ENCODE assay signal across 1 cellular context in the genomic region with DNA sequence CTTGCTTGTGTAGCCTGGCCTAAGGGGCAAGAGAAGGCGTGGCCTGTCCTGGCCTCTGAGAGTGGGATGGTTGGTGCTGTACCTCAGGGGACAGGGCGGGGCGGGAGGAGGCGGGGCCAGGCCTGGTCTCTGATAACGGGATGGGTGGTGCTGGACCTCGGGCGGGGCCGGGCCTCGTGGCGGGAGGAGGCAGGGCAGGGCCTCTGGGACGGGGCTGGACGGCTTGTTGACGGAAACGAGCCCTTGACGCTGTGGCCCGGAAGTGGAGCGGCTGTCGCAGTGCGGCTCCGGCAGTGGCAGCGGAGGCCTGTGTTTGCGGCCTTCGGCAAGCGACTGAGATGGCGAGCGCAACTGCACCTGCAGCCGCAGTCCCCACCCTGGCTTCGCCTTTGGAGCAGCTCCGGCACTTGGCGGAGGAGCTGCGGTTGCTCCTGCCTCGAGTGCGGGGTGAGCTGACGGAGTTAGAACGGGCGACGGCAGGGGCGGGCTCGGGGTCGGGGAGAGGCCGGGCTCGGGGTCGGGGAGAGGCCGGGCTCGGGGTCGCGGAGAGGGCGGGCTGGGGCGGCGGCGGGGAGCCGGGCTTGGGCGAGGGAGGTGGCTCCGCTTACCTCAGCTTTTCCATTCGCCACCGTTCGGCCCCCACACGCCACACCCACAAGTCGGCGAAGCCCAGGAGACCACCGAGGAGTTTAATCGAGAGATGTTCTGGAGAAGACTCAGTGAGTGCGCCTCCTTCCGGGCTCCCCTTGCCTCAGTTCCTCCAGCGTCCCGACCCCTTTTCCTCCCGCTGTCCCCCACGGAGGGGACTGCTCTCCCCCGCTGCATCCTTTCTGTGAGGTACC.
A peak's percentile ranks its signal among the peaks of the same experiment; 100 is the strongest.
TF ChIP-seq lines count a peak whose summit lies in the region.

A gene with protein sequence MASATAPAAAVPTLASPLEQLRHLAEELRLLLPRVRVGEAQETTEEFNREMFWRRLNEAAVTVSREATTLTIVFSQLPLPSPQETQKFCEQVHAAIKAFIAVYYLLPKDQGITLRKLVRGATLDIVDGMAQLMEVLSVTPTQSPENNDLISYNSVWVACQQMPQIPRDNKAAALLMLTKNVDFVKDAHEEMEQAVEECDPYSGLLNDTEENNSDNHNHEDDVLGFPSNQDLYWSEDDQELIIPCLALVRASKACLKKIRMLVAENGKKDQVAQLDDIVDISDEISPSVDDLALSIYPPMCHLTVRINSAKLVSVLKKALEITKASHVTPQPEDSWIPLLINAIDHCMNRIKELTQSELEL (plus strand): TSS at position 243 of the 842 bp plus-strand sequence. CDS start 96 bp downstream, at position 339.

TF ChIP-seq in K562, 482 proteins besides CTCF, POLR2A, EP300 and RAD21 (continued from another document):
- TF ChIP-seq HMGN3 (IDR thresholded peaks at IDR 0.05; ENCODE audit: borderline replicate concordance, extremely low read depth, insufficient read length, low read depth, low read length), result peak; percentile 96
- no peak for TF ChIP-seq ZNF316 (IDR thresholded peaks at IDR 0.05)
- no peak for TF ChIP-seq WHSC1 (IDR thresholded peaks at IDR 0.05; ENCODE audit: low read length)
- TF ChIP-seq, protein P1, sequence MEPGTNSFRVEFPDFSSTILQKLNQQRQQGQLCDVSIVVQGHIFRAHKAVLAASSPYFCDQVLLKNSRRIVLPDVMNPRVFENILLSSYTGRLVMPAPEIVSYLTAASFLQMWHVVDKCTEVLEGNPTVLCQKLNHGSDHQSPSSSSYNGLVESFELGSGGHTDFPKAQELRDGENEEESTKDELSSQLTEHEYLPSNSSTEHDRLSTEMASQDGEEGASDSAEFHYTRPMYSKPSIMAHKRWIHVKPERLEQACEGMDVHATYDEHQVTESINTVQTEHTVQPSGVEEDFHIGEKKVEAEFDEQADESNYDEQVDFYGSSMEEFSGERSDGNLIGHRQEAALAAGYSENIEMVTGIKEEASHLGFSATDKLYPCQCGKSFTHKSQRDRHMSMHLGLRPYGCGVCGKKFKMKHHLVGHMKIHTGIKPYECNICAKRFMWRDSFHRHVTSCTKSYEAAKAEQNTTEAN (CRISPR knock-in tag; IDR thresholded peaks at IDR 0.05), result no peak
- no peak for TF ChIP-seq ZNF24 (IDR thresholded peaks at IDR 0.05)
- TF ChIP-seq ATF7 (IDR thresholded peaks at IDR 0.05), result peak; percentile 34
- TF ChIP-seq, protein P2, sequence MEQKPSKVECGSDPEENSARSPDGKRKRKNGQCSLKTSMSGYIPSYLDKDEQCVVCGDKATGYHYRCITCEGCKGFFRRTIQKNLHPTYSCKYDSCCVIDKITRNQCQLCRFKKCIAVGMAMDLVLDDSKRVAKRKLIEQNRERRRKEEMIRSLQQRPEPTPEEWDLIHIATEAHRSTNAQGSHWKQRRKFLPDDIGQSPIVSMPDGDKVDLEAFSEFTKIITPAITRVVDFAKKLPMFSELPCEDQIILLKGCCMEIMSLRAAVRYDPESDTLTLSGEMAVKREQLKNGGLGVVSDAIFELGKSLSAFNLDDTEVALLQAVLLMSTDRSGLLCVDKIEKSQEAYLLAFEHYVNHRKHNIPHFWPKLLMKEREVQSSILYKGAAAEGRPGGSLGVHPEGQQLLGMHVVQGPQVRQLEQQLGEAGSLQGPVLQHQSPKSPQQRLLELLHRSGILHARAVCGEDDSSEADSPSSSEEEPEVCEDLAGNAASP (IDR thresholded peaks at IDR 0.05), result no peak
- TF ChIP-seq, protein P3, sequence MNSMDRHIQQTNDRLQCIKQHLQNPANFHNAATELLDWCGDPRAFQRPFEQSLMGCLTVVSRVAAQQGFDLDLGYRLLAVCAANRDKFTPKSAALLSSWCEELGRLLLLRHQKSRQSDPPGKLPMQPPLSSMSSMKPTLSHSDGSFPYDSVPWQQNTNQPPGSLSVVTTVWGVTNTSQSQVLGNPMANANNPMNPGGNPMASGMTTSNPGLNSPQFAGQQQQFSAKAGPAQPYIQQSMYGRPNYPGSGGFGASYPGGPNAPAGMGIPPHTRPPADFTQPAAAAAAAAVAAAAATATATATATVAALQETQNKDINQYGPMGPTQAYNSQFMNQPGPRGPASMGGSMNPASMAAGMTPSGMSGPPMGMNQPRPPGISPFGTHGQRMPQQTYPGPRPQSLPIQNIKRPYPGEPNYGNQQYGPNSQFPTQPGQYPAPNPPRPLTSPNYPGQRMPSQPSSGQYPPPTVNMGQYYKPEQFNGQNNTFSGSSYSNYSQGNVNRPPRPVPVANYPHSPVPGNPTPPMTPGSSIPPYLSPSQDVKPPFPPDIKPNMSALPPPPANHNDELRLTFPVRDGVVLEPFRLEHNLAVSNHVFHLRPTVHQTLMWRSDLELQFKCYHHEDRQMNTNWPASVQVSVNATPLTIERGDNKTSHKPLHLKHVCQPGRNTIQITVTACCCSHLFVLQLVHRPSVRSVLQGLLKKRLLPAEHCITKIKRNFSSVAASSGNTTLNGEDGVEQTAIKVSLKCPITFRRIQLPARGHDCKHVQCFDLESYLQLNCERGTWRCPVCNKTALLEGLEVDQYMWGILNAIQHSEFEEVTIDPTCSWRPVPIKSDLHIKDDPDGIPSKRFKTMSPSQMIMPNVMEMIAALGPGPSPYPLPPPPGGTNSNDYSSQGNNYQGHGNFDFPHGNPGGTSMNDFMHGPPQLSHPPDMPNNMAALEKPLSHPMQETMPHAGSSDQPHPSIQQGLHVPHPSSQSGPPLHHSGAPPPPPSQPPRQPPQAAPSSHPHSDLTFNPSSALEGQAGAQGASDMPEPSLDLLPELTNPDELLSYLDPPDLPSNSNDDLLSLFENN (IDR thresholded peaks at IDR 0.05; ENCODE audit: low read depth in 2 of 2, low read length in 2 of 2), result no peak
- no peak for TF ChIP-seq KHSRP (IDR thresholded peaks at IDR 0.05)
- 0 out of 2 replicates have a peak, but pooled peaks have one; percentile 26 for TF ChIP-seq FOXJ2 (tag; IDR thresholded peaks at IDR 0.05)
- TF ChIP-seq RBM14 (IDR thresholded peaks at IDR 0.05; ENCODE audit: borderline replicate concordance, insufficient read depth, low read depth, low read length), result no peak
- 0 out of 2 replicates have a peak, but pooled peaks have one; percentile 45 for TF ChIP-seq NR4A1 (CRISPR knock-in tag; IDR thresholded peaks at IDR 0.05)
- TF ChIP-seq NR4A1 (tag; IDR thresholded peaks at IDR 0.05), result no peak
- no peak for TF ChIP-seq RFX7 (CRISPR knock-in tag; IDR thresholded peaks at IDR 0.05)
- TF ChIP-seq NRF1 (conservative IDR thresholded peaks at IDR 0.05 in 1 of 2, IDR thresholded peaks at IDR 0.05 in 1 of 2), result peak in 1 of 2 experiments; percentile 59; a peak in 2 of 4 replicates
- TF ChIP-seq POLR2AphosphoS5 (IDR thresholded peaks at IDR 0.05; ENCODE audit: control insufficient read depth, insufficient read depth, low read depth, low read length), result peak; percentile 79
- peak; percentile 91 for TF ChIP-seq SUPT5H (IDR thresholded peaks at IDR 0.05)
- TF ChIP-seq, protein P4, sequence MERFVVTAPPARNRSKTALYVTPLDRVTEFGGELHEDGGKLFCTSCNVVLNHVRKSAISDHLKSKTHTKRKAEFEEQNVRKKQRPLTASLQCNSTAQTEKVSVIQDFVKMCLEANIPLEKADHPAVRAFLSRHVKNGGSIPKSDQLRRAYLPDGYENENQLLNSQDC (CRISPR knock-in tag; IDR thresholded peaks at IDR 0.05), result no peak
- TF ChIP-seq, protein P5, sequence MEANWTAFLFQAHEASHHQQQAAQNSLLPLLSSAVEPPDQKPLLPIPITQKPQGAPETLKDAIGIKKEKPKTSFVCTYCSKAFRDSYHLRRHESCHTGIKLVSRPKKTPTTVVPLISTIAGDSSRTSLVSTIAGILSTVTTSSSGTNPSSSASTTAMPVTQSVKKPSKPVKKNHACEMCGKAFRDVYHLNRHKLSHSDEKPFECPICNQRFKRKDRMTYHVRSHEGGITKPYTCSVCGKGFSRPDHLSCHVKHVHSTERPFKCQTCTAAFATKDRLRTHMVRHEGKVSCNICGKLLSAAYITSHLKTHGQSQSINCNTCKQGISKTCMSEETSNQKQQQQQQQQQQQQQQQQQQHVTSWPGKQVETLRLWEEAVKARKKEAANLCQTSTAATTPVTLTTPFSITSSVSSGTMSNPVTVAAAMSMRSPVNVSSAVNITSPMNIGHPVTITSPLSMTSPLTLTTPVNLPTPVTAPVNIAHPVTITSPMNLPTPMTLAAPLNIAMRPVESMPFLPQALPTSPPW (CRISPR knock-in tag; IDR thresholded peaks at IDR 0.05), result peak; percentile 89
